Comparison of ENCODE assay signal across 18 cellular contexts in genomic region chr18:70555046-70555445, GRCh38.
"Had no signal": no experiment of that assay in that cellular context is flagged by ENCODE, and none has a peak within 500 bp of the region (broad histone marks: within the 10 kb centered on the region; RNA-seq: fewer than 3 reads in every experiment).

No MANE protein-coding gene starts in this region.

- H3K4me1 ChIP-seq: colonic mucosa, esophagus muscularis mucosa, left lung, neural progenitor cell, upper lobe of right lung had no signal

- H3K9me3 ChIP-seq: colonic mucosa, esophagus muscularis mucosa, left lung, thoracic aorta, upper lobe of right lung had no signal

- H3K4me3 ChIP-seq: colonic mucosa, esophagus muscularis mucosa, left lung, neural progenitor cell, thoracic aorta, upper lobe of right lung had no signal

- ATAC-seq: activated CD8-positive, alpha-beta T cell treated with anti-CD3 and anti-CD28 coated beads for 36 hours; activated naive CD4-positive, alpha-beta T cell treated with anti-CD3 and anti-CD28 coated beads, Interleukin-2, amount 50 U/mL, for 72 hours; activated T-cell treated with anti-CD3 and anti-CD28 coated beads, Interleukin-2, amount 50 U/mL, for 4 hours; left lung; upper lobe of right lung had no signal

- DNase-seq: activated B cell treated with CpG ODN at 0.5 μM for 24 hours; activated CD4-positive, alpha-beta T cell treated with anti-CD3 and anti-CD28 coated beads for 48 hours; activated CD8-positive, alpha-beta T cell treated with anti-CD3 and anti-CD28 coated beads for 36 hours; activated effector memory CD4-positive, alpha-beta T cell treated with Interleukin-2 at 50 U/mL for 16 hours; activated T-cell treated with anti-CD3 and anti-CD28 coated beads, Interleukin-2, amount 50 U/mL, for 4 hours; caudate nucleus; colonic mucosa; hippocampal formation; kidney; left lung; naive B cell; stimulated activated CD4-positive, alpha-beta T cell treated with anti-CD3 and anti-CD28 coated beads, Interleukin-12 subunit alpha, Interleukin-12 subunit beta, amount 100 ng/mL, for 4 hours; stimulated activated CD4-positive, alpha-beta T cell treated with anti-CD3 and anti-CD28 coated beads, Interleukin-2, amount 100 ng/mL, for 24 hours; upper lobe of right lung had no signal

- H3K27me3 ChIP-seq: colonic mucosa, esophagus muscularis mucosa, left lung, neural progenitor cell, upper lobe of right lung had no signal

- H3K27ac ChIP-seq: colonic mucosa, esophagus muscularis mucosa, left lung, neural progenitor cell, thoracic aorta, upper lobe of right lung had no signal

- H3K36me3 ChIP-seq: colonic mucosa, esophagus muscularis mucosa, left lung, neural progenitor cell, thoracic aorta, upper lobe of right lung had no signal
